ENCODE assay signal across 8 cellular contexts in the genomic region with DNA sequence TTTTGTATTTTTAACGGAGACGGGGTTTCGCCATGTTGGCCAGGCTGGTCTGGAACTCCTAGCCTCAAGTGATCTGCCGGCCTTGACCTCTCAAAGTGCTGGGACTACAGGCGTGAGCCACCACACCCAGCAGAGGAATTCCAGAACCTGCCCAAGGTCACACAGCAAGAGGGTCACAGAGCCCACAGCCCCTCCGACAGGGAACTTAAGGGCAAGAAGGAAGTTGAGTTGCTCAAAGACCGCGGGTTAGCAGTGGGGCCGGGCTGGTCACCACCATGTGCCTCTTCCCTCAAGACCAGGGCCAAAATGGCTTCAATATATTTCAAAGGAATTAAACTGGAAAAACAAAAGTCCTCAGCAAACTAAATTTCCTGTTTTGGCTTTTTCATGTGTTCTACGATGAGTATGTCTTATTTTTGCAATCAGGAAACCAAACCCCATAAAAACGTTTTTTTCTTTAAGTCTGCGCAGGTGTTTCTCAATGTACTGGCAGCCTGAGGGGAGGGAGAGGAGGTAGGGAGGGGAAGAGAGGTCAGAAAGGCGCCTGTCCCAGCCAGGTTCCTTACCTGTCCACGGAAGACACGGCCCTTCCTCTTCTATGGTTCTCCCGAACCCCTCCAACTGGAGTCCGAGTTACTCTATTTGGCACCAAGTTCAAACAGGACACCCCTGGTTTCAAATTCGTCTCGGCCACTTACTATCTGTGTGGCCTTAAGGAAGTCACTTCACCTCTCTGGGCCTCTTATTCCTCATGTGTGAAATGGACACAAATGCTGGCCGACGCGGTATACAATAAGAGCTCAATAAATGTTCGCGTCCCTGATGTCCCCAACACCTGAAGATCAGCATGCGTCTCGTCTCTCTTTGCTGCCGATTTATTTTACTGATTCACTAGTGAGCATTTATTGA. TPM values are rescaled to one million over a fixed set of nuclear protein-coding genes. Genes with fewer than 3 reads are reported as not detected.
DNase-seq lines count a peak whose midpoint lies in the region; ATAC-seq and TF ChIP-seq lines count a peak whose summit lies in the region.

No MANE protein-coding gene starts in this region.

- peak overlapping the region; percentile 89 for H3K9ac ChIP-seq in adipocyte (ENCODE audit: low read length)
- H3K9ac ChIP-seq in iPS-15b (ENCODE audit: low read depth, low read length) = no peak overlapping the region
- H3K9ac ChIP-seq in smooth muscle cell (ENCODE audit: low read depth) = peak overlapping the region; percentile 59

- H3K4me1 ChIP-seq in adipocyte (ENCODE audit: control insufficient read depth, insufficient read depth, low read length) (peaks cover 10% of the 10 kb centered on the region), iPS-15b (ENCODE audit: control insufficient read depth, insufficient read depth, low read length) (no peaks in the 10 kb centered on the region), smooth muscle cell (ENCODE audit: low read depth) (no peaks in the 10 kb centered on the region)

- H3F3A ChIP-seq in smooth muscle cell (ENCODE audit: low read depth) = no peaks in the 10 kb centered on the region

- 44% methylated on average over 27 of the region's 27 CpGs for WGBS in smooth muscle cell (ENCODE audit: low lambda C conversion rate)

- ATAC-seq in HG03039 (IDR thresholded peaks at IDR 0.05; ENCODE audit: unreplicated experiment) = no peak

- H3K4me2 ChIP-seq in smooth muscle cell = peak overlapping the region; percentile 91

- peak; percentile 5 for DNase-seq in activated effector memory CD4-positive, alpha-beta T cell treated with Interleukin-2 at 50 U/mL for 16 hours
- no peak for DNase-seq in activated effector memory CD4-positive, alpha-beta T cell treated with anti-CD3 and anti-CD28 coated beads, Interleukin-2, amount 50 U/mL, for 16 hours
- peak; percentile 69 for DNase-seq in Jurkat, Clone E6-1 (ENCODE audit: low read depth, low spot score)
- DNase-seq in adipocyte (ENCODE audit: low read depth) (no peak), smooth muscle cell (lab: John Stamatoyannopoulos, UW; ENCODE audit: unreplicated experiment) (no peak), NCI-H774 (lab: John Stamatoyannopoulos, UW) (no peak)

- no peaks in the 10 kb centered on the region for H4K20me1 ChIP-seq in smooth muscle cell (ENCODE audit: low read depth)

- H3K4me3 ChIP-seq in Jurkat, Clone E6-1 (ENCODE audit: low read length) = peak overlapping the region; percentile 87
- H3K4me3 ChIP-seq in adipocyte (ENCODE audit: low read length) = peak overlapping the region; percentile 85
- H3K4me3 ChIP-seq in iPS-15b (ENCODE audit: low read depth, low read length) = peak overlapping the region; percentile 52
- H3K4me3 ChIP-seq in smooth muscle cell = peak overlapping the region; percentile 77

- H3K36me3 ChIP-seq in adipocyte (ENCODE audit: control insufficient read depth, insufficient read depth, low read length, severe bottlenecking) (peaks cover 3% of the 10 kb centered on the region), iPS-15b (ENCODE audit: control insufficient read depth, insufficient read depth, low read length) (peaks cover 6% of the 10 kb centered on the region), smooth muscle cell (ENCODE audit: low read depth) (no peaks in the 10 kb centered on the region)

- H2AFZ ChIP-seq in smooth muscle cell (ENCODE audit: low read depth) = peak overlapping the region; percentile 80

- H3K27ac ChIP-seq in smooth muscle cell (ENCODE audit: low read depth) = no peak overlapping the region

- H3K27me3 ChIP-seq in adipocyte (replicated peaks; ENCODE audit: control insufficient read depth, insufficient read depth, low read length) (no peaks in the 10 kb centered on the region), iPS-15b (ENCODE audit: control insufficient read depth, insufficient read depth, low read length) (peaks cover 8% of the 10 kb centered on the region), smooth muscle cell (ENCODE audit: low read depth) (no peaks in the 10 kb centered on the region)

- TF ChIP-seq CTCF in smooth muscle cell (IDR thresholded peaks at IDR 0.05; ENCODE audit: borderline replicate concordance, insufficient read depth, poor library complexity, severe bottlenecking) = no peak

- no peaks in the 10 kb centered on the region for H3K79me2 ChIP-seq in smooth muscle cell (ENCODE audit: low read depth)

- H3K9me3 ChIP-seq in adipocyte (ENCODE audit: control insufficient read depth, low read length) (no peaks in the 10 kb centered on the region), iPS-15b (ENCODE audit: control insufficient read depth, insufficient read depth, low read length) (no peaks in the 10 kb centered on the region), smooth muscle cell (replicated peaks; ENCODE audit: low read depth) (no peaks in the 10 kb centered on the region)

RNA-seq across cellular contexts. Expression of a gene that starts 0.8 kb away (rescaled TPM):
- 22.7 TPM for polyA plus RNA-seq in Jurkat, Clone E6-1 (2012; ENCODE audit: insufficient read depth, insufficient read length)
- 14.3 and 17.5 TPM in 2 replicates for total RNA-seq in smooth muscle cell
- polyA plus RNA-seq in smooth muscle cell = 11.8 and 13.8 TPM in 2 replicates

RNA-seq across cellular contexts. Expression of a gene that starts 24.3 kb away (rescaled TPM):
- polyA plus RNA-seq in Jurkat, Clone E6-1 (2012; ENCODE audit: insufficient read depth, insufficient read length) = 9.0 TPM
- 14.2 and 19.6 TPM in 2 replicates for total RNA-seq in smooth muscle cell
- polyA plus RNA-seq in smooth muscle cell = 28.2 and 32.9 TPM in 2 replicates

Comparison
In these comparisons a context has a peak if more than half of its experiments do, and no peak if none do; other contexts are left out.
1. DNase-seq: peak in activated effector memory CD4-positive, alpha-beta T cell treated with Interleukin-2 at 50 U/mL for 16 hours (single experiment) and Jurkat, Clone E6-1 (single experiment); none in activated effector memory CD4-positive, alpha-beta T cell treated with anti-CD3 and anti-CD28 coated beads, Interleukin-2, amount 50 U/mL, for 16 hours (single experiment), adipocyte (single experiment), smooth muscle cell (single experiment) and NCI-H774 (single experiment).
2. Peak in every context shown above with its lines, with median percentiles within 50 percentile points of each other: H3K4me3 ChIP-seq.